In genomic region chr7:105014725-105015630, GRCh38 we compare ENCODE assay signal across 1 cellular context.
TF ChIP-seq lines count a peak whose summit lies in the region.

No MANE protein-coding gene starts in this region.

TF ChIP-seq in K562, 482 proteins besides CTCF, POLR2A, EP300 and RAD21 (continued from another document and continues in another):
- 0 out of 2 replicates have a peak, but pooled peaks have one; percentile 17 for TF ChIP-seq HINFP (tag; conservative IDR thresholded peaks at IDR 0.05; ENCODE audit: low read depth)
- no peak for TF ChIP-seq PHB2 (IDR thresholded peaks at IDR 0.05; ENCODE audit: low read depth)
- no peak for TF ChIP-seq CCNT2 (IDR thresholded peaks at IDR 0.05; ENCODE audit: borderline replicate concordance, extremely low read depth, insufficient read length, low read depth, low read length)
- TF ChIP-seq ZBTB17 (CRISPR knock-in tag; IDR thresholded peaks at IDR 0.05) = 0 out of 2 replicates have a peak, but pooled peaks have one; percentile 42
- TF ChIP-seq ZNF124 (CRISPR knock-in tag; IDR thresholded peaks at IDR 0.05) = no peak
- TF ChIP-seq MITF (IDR thresholded peaks at IDR 0.05) = no peak
- no peak for TF ChIP-seq SMARCA5 (IDR thresholded peaks at IDR 0.05)
- TF ChIP-seq CTBP1 (IDR thresholded peaks at IDR 0.05; ENCODE audit: borderline replicate concordance) = peak; percentile 49; the same call in 1 of the 2 replicates
- peak; percentile 60; the same call in 1 of the 2 replicates for TF ChIP-seq POLR2AphosphoS5 (IDR thresholded peaks at IDR 0.05; ENCODE audit: control insufficient read depth, insufficient read depth, low read depth, low read length)
- no peak for TF ChIP-seq ILK (tag; IDR thresholded peaks at IDR 0.05; ENCODE audit: borderline replicate concordance, low read depth)
- TF ChIP-seq SMARCA4 (IDR thresholded peaks at IDR 0.05) = no peak
- no peak for TF ChIP-seq ZNF695 (CRISPR knock-in tag; IDR thresholded peaks at IDR 0.05)
- TF ChIP-seq SETDB1 (IDR thresholded peaks at IDR 0.05; ENCODE audit: low read length) = no peak
- TF ChIP-seq ZNF586 (CRISPR knock-in tag; conservative IDR thresholded peaks at IDR 0.05) = no peak
- TF ChIP-seq KAT7 (CRISPR knock-in tag; IDR thresholded peaks at IDR 0.05; ENCODE audit: borderline replicate concordance) = no peak; the same call in 1 of the 2 replicates
- no peak for TF ChIP-seq PTTG1 (tag; IDR thresholded peaks at IDR 0.05; ENCODE audit: low read depth)
- no peak for TF ChIP-seq MCM5 (IDR thresholded peaks at IDR 0.05; ENCODE audit: low read depth)
- no peak for TF ChIP-seq TRIM24 (IDR thresholded peaks at IDR 0.05)
- no peak for TF ChIP-seq RBM25 (IDR thresholded peaks at IDR 0.05; ENCODE audit: low read depth, low read length, severe bottlenecking)
- TF ChIP-seq NR2C2 (CRISPR knock-in tag; IDR thresholded peaks at IDR 0.05) = no peak
- no peak for TF ChIP-seq NR2C2 (tag; IDR thresholded peaks at IDR 0.05)
- peak in 1 of 2 experiments; percentile 29; a peak in 1 of 4 replicates for TF ChIP-seq FOXK2 (conservative IDR thresholded peaks at IDR 0.05 in 1 of 2, IDR thresholded peaks at IDR 0.05 in 1 of 2; ENCODE audit: low read depth in 2 of 2)
- peak; percentile 34 to 48; a peak in 2 of 4 replicates for TF ChIP-seq RCOR1 (IDR thresholded peaks at IDR 0.05; ENCODE audit: borderline replicate concordance in 1 of 2, low read depth in 2 of 2, low read length in 2 of 2)
- no peak for TF ChIP-seq ZFP30 (CRISPR knock-in tag; IDR thresholded peaks at IDR 0.05; ENCODE audit: borderline replicate concordance)
- TF ChIP-seq ZBTB34 (CRISPR knock-in tag; IDR thresholded peaks at IDR 0.05) = no peak
- TF ChIP-seq ZNF518B (CRISPR knock-in tag; IDR thresholded peaks at IDR 0.05) = no peak
- no peak for TF ChIP-seq PHB (CRISPR knock-in tag; IDR thresholded peaks at IDR 0.05)
- no peak for TF ChIP-seq ZNF639 (CRISPR knock-in tag; conservative IDR thresholded peaks at IDR 0.05 in 1 of 2, IDR thresholded peaks at IDR 0.05 in 1 of 2)
- TF ChIP-seq SPI1 (IDR thresholded peaks at IDR 0.05; ENCODE audit: borderline replicate concordance, low read depth, low read length) = no peak
- peak; percentile 45; the same call in 1 of the 2 replicates for TF ChIP-seq ZBTB26 (CRISPR knock-in tag; IDR thresholded peaks at IDR 0.05)
- TF ChIP-seq U2AF2 (optimal IDR thresholded peaks at IDR 0.05; ENCODE audit: low read depth, low read length) = no peak
- peak; percentile 26 for TF ChIP-seq TEAD4 (IDR thresholded peaks at IDR 0.05; ENCODE audit: low read length)
- TF ChIP-seq TEAD4 (CRISPR knock-in tag; IDR thresholded peaks at IDR 0.05; ENCODE audit: borderline replicate concordance) = no peak
- TF ChIP-seq CBX5 (IDR thresholded peaks at IDR 0.05; ENCODE audit: borderline replicate concordance, low read depth) = no peak
- no peak for TF ChIP-seq ZBTB11 (CRISPR knock-in tag; IDR thresholded peaks at IDR 0.05)
- TF ChIP-seq ETV5 (CRISPR knock-in tag; IDR thresholded peaks at IDR 0.05; ENCODE audit: low read depth) = no peak
- no peak for TF ChIP-seq HNRNPK (IDR thresholded peaks at IDR 0.05; ENCODE audit: low read depth, low read length, poor library complexity, severe bottlenecking)
- peak; percentile 61 to 85 for TF ChIP-seq MLLT1 (IDR thresholded peaks at IDR 0.05)
- no peak for TF ChIP-seq ZNF133 (CRISPR knock-in tag; IDR thresholded peaks at IDR 0.05)
- TF ChIP-seq ZNF384 (IDR thresholded peaks at IDR 0.05; ENCODE audit: low read depth, low read length) = no peak
- TF ChIP-seq AFF1 (IDR thresholded peaks at IDR 0.05; ENCODE audit: low read depth in 1 of 2, partially characterized antibody in 2 of 2) = peak; percentile 34 to 43
- TF ChIP-seq NFXL1 (CRISPR knock-in tag; IDR thresholded peaks at IDR 0.05) = peak; percentile 74; the same call in 1 of the 2 replicates
- TF ChIP-seq RNF2 (IDR thresholded peaks at IDR 0.05) = peak; percentile 19; the same call in 1 of the 2 replicates
- 0 out of 2 replicates have a peak, but pooled peaks have one; percentile 9 for TF ChIP-seq SOX6 (IDR thresholded peaks at IDR 0.05)
- 0 out of 2 replicates have a peak, but pooled peaks have one; percentile 21 for TF ChIP-seq KLF16 (IDR thresholded peaks at IDR 0.05)
